Comparison of ENCODE assay signal across 8 cellular contexts in genomic region chr20:35523298-35523888, GRCh38. TPM values are rescaled to one million over a fixed set of nuclear protein-coding genes. Genes with fewer than 3 reads are reported as not detected.
DNase-seq lines count a peak whose midpoint lies in the region; ATAC-seq and TF ChIP-seq lines count a peak whose summit lies in the region.

No MANE protein-coding gene starts in this region.

- H3K4me3 ChIP-seq in AG04449 (ENCODE audit: low read depth, low read length) (no peak overlapping the region), esophagus squamous epithelium (no peak overlapping the region)

- 70 to 85% methylated on average over 2 to 4 of the region's 6 CpGs for WGBS in esophagus squamous epithelium, 2 donors

- no peak for ATAC-seq in stimulated activated naive CD8-positive, alpha-beta T cell treated with anti-CD3 and anti-CD28 coated beads, Interleukin-15, Interleukin-2, amounts not matched to agents 100 U/mL and 50 U/mL, for 24 hours

- H3K4me1 ChIP-seq in esophagus squamous epithelium = no peaks in the 10 kb centered on the region

- H3K9me3 ChIP-seq in esophagus squamous epithelium = no peaks in the 10 kb centered on the region

- POLR2A ChIA-PET in AG04449 (lab: Yijun Ruan, JAX) = no interaction called here

- no peaks in the 10 kb centered on the region for H3K27me3 ChIP-seq in esophagus squamous epithelium

- TF ChIP-seq POLR2A in esophagus squamous epithelium (IDR thresholded peaks at IDR 0.05) = no peak

- DNase-seq in AG04449 (ENCODE audit: low read depth, low spot score) (no peak), GM19240 (ENCODE audit: insufficient read length, low spot score) (peak; percentile 49), SW480 (ENCODE audit: low spot score) (peak; percentile 39), esophagus squamous epithelium (lab: John Stamatoyannopoulos, UW) (no peak), NCI-H2029 (lab: John Stamatoyannopoulos, UW) (no peak), mesenteric fat pad (ENCODE audit: low spot score) (no peak), NCI-H1092 (lab: John Stamatoyannopoulos, UW) (no peak)
- peak; percentile 44 for DNase-seq in stimulated activated naive CD8-positive, alpha-beta T cell treated with anti-CD3 and anti-CD28 coated beads, Interleukin-15, Interleukin-2, amounts not matched to agents 100 U/mL and 50 U/mL, for 24 hours

- no peak overlapping the region for H3K27ac ChIP-seq in esophagus squamous epithelium

- no peaks in the 10 kb centered on the region for H3K36me3 ChIP-seq in esophagus squamous epithelium

- intact Hi-C loops in esophagus squamous epithelium (cut with DNase I) = no loop called here

- TF ChIP-seq CTCF in AG04449 (IDR thresholded peaks at IDR 0.05; ENCODE audit: insufficient read depth, low read length, missing control alignments) (peak; percentile 57), esophagus squamous epithelium (IDR thresholded peaks at IDR 0.05) (peak in 4 of 6 experiments; percentile 19 to 54 (median 34))

- CTCF ChIA-PET in AG04449 (lab: Yijun Ruan, JAX) = interaction anchor here (1.4 kb wide), 1 partner anchor 10 kb away, joined by 3 read pairs; no protein-coding TSS in a partner anchor

RNA-seq across cellular contexts. Expression of gene C20orf173, which starts 6.1 kb away (rescaled TPM):
- total RNA-seq in esophagus squamous epithelium = not detected
- total RNA-seq in mesenteric fat pad = not detected

RNA-seq across cellular contexts. Expression of gene ERGIC3, which starts 18.5 kb away (rescaled TPM):
- total RNA-seq in esophagus squamous epithelium (100 to 1,000 TPM; 121 to 260 (median 189) TPM), mesenteric fat pad (138 TPM)

Comparison
In these comparisons a context has a peak if more than half of its experiments do, and no peak if none do; other contexts are left out.
1. DNase-seq: peak in GM19240 (single experiment), SW480 (single experiment) and stimulated activated naive CD8-positive, alpha-beta T cell treated with anti-CD3 and anti-CD28 coated beads, Interleukin-15, Interleukin-2, amounts not matched to agents 100 U/mL and 50 U/mL, for 24 hours (single experiment); none in AG04449 (single experiment), esophagus squamous epithelium (single experiment), NCI-H2029 (single experiment), mesenteric fat pad (single experiment) and NCI-H1092 (single experiment).